Comparison of ENCODE assay signal across 38 cellular contexts in genomic region chr1:26368486-26368885, GRCh38. TPM values are rescaled to one million over a fixed set of nuclear protein-coding genes. Genes with fewer than 3 reads are reported as not detected.
"Had no signal": no experiment of that assay in that cellular context is flagged by ENCODE, and none has a peak within 500 bp of the region (broad histone marks: within the 10 kb centered on the region; RNA-seq: fewer than 3 reads in every experiment).

No MANE protein-coding gene starts in this region.

- H3K27ac Mint-ChIP-seq: endodermal cell, type B pancreatic cell had no signal

- H3K36me3 ChIP-seq: esophagus muscularis mucosa, gastroesophageal sphincter, heart left ventricle, lower lobe of right lung, neutrophil, pancreas, thyroid gland had no signal

- H3K27ac ChIP-seq: dorsolateral prefrontal cortex, esophagus muscularis mucosa, foreskin keratinocyte, gastroesophageal sphincter, heart left ventricle, hepatocyte, lower lobe of right lung, neutrophil, pancreas, thyroid gland had no signal

- H3K36me3 Mint-ChIP-seq: type B pancreatic cell had no signal

- H3K4me1 ChIP-seq: gastroesophageal sphincter, pancreas had no signal

- H3K27me3 ChIP-seq: hepatocyte, pancreas, thyroid gland had no signal

- DNase-seq: dorsolateral prefrontal cortex; effector CD4-positive, alpha-beta T cell; endodermal cell; foreskin keratinocyte; heart left ventricle; left ventricle myocardium superior; lower lobe of right lung; naive thymus-derived CD8-positive, alpha-beta T cell; pancreas; retina; stimulated activated CD4-positive, alpha-beta T cell treated with anti-CD3 and anti-CD28 coated beads, Interleukin-12 subunit alpha, Interleukin-12 subunit beta, amount 100 ng/mL, for 4 hours; stimulated activated CD4-positive, alpha-beta T cell treated with anti-CD3 and anti-CD28 coated beads, Interleukin-1b, Interleukin-23, amount 100 ng/mL, for 48 hours; stimulated activated CD4-positive, alpha-beta T cell treated with anti-CD3 and anti-CD28 coated beads, Interleukin-4, amount 100 ng/mL, for 1 hour; stimulated activated CD8-positive, alpha-beta memory T cell treated with anti-CD3 and anti-CD28 coated beads, Interleukin-4, amount 100 ng/mL, for 48 hours; stimulated activated naive CD4-positive, alpha-beta T cell; stimulated activated naive CD8-positive, alpha-beta T cell treated with anti-CD3 and anti-CD28 coated beads, Interleukin-15, amount 100 ng/mL, for 72 hours; thyroid gland had no signal

- H3K4me3 Mint-ChIP-seq: endodermal cell; neural crest cell; stimulated activated naive CD8-positive, alpha-beta T cell treated with anti-CD3 and anti-CD28 coated beads, Interleukin-15, amount 100 ng/mL, for 72 hours; type B pancreatic cell had no signal

- FAIRE-seq: colon, keratinocyte, pancreas had no signal

- H3K4me3 ChIP-seq: dorsolateral prefrontal cortex, esophagus muscularis mucosa, gastroesophageal sphincter, heart left ventricle, hepatocyte, lower lobe of right lung, pancreas, smooth muscle cell, thyroid gland had no signal

- H3K9me3 ChIP-seq: gastroesophageal sphincter, heart left ventricle, lower lobe of right lung, neutrophil, pancreas, thyroid gland had no signal

RNA-seq across cellular contexts. Expression of gene ZNF683, which starts 4.1 kb away (rescaled TPM):
- total RNA-seq: cerebellum, endodermal cell, epithelial cell of proximal tubule, esophagus muscularis mucosa, fibroblast of lung, foreskin keratinocyte, hepatocyte, left ventricle myocardium superior, mesenteric fat pad, myocyte, neural crest cell, omental fat pad, posterior vena cava, pulmonary artery endothelial cell, smooth muscle cell, subcutaneous adipose tissue, temporal lobe, urinary bladder had no signal
- polyA plus RNA-seq: fibroblast of lung, foreskin keratinocyte, hepatocyte, keratinocyte, smooth muscle cell had no signal

RNA-seq across cellular contexts. Expression of gene CRYBG2, which starts 14.6 kb away (rescaled TPM):
- total RNA-seq: fibroblast of lung, left ventricle myocardium superior, myocyte, omental fat pad, pulmonary artery endothelial cell, sciatic nerve, subcutaneous adipose tissue, thyroid gland had no signal
- polyA plus RNA-seq: fibroblast of lung, heart left ventricle had no signal

RNA-seq across cellular contexts. Expression of gene LIN28A, which starts 42.1 kb away (rescaled TPM):
- total RNA-seq: cerebellum; dorsolateral prefrontal cortex; epithelial cell of proximal tubule; esophagus muscularis mucosa; fibroblast of lung; foreskin keratinocyte; gastroesophageal sphincter; left ventricle myocardium superior; lower lobe of right lung; mesenteric fat pad; myocyte; naive thymus-derived CD8-positive, alpha-beta T cell; omental fat pad; posterior vena cava; pulmonary artery endothelial cell; sciatic nerve; smooth muscle cell; subcutaneous adipose tissue; temporal lobe; thyroid gland; urinary bladder had no signal
- polyA plus RNA-seq: foreskin keratinocyte; heart left ventricle; keratinocyte; naive thymus-derived CD8-positive, alpha-beta T cell; pancreas; urinary bladder had no signal

RNA-seq across cellular contexts. Expression of gene CD52, which starts 50.7 kb away (rescaled TPM):
- total RNA-seq: cerebellum, epithelial cell of proximal tubule, fibroblast of lung, myocyte, neural crest cell, pulmonary artery endothelial cell, smooth muscle cell, temporal lobe had no signal
